Comparison of ENCODE assay signal across 15 cellular contexts in genomic region chr3:16477054-16477453, GRCh38. TPM values are rescaled to one million over a fixed set of nuclear protein-coding genes. Genes with fewer than 3 reads are reported as not detected.
DNase-seq lines count a peak whose midpoint lies in the region; ATAC-seq and TF ChIP-seq lines count a peak whose summit lies in the region.
"Had no signal": no experiment of that assay in that cellular context is flagged by ENCODE, and none has a peak within 500 bp of the region (broad histone marks: within the 10 kb centered on the region; RNA-seq: fewer than 3 reads in every experiment).

No MANE protein-coding gene starts in this region.

- H3K27me3 Mint-ChIP-seq in CD4-positive, alpha-beta T cell = no peaks in the 10 kb centered on the region
- no peaks in the 10 kb centered on the region for H3K27me3 Mint-ChIP-seq in activated T-helper 2 cell treated with anti-CD3 and anti-CD28 coated beads, Interferon-gamma antibody, Interleukin-2, Interleukin-4, amounts not matched to agents 10 μg/mL and 5 μg/mL and 100 μg/mL, durations not matched to agents 14 hours and 24 hours and 36 hours (ENCODE audit: low read depth)

- ATAC-seq in CD4-positive, alpha-beta T cell (ENCODE audit: poor library complexity) = no peak
- peak; percentile 7 for ATAC-seq in GM21381 (IDR thresholded peaks at IDR 0.05; ENCODE audit: unreplicated experiment)
- ATAC-seq: lower lobe of right lung had no signal

- POLR2A ChIA-PET in CD4-positive, alpha-beta T cell (lab: Charles Lee) = interaction anchor here (0.7 to 1.9 kb wide), 6 partner anchors 14 to 176 kb away, joined by 3 to 7 read pairs (median 4); partner anchors contain the start of gene RFTN1

- H3K9me3 ChIP-seq in CD4-positive, alpha-beta T cell (ENCODE audit: control insufficient read depth, low read length) = no peaks in the 10 kb centered on the region
- H3K9me3 ChIP-seq: lower lobe of right lung had no signal

- no peak for DNase-seq in CD4-positive, alpha-beta T cell
- DNase-seq in activated T-helper 2 cell treated with anti-CD3 and anti-CD28 coated beads, Interferon-gamma antibody, Interleukin-2, Interleukin-4, amounts not matched to agents 10 μg/mL and 5 μg/mL and 100 μg/mL, durations not matched to agents 14 hours and 24 hours and 36 hours (ENCODE audit: low spot score) = no peak
- peak; percentile 26 for DNase-seq in kidney glomerular epithelial cell (lab: John Stamatoyannopoulos, UW)
- no peak for DNase-seq in posterior cingulate gyrus
- DNase-seq in putamen (ENCODE audit: low spot score) = no peak
- no peak for DNase-seq in DMS79 treated with DMSO at 0.1 percent for 48 hours (lab: John Stamatoyannopoulos, UW)
- DNase-seq in NOMO-1 (lab: John Stamatoyannopoulos, UW; ENCODE audit: unreplicated experiment in 2 of 2) = no peak
- DNase-seq: activated CD4-positive, alpha-beta T cell treated with anti-CD3 and anti-CD28 coated beads, Interleukin-2, amount 50 U/mL, for 4 hours; effector memory CD4-positive, alpha-beta T cell; H7; lower lobe of right lung; NCI-H2081 treated with DMSO at 0.1 percent for 48 hours; stimulated activated CD4-positive, alpha-beta T cell treated with anti-CD3 and anti-CD28 coated beads, Interleukin-2, amount 100 ng/mL, for 48 hours had no signal

- H3K4me1 Mint-ChIP-seq in CD4-positive, alpha-beta T cell (ENCODE audit: low read depth) = peaks cover 79% of the 10 kb centered on the region
- H3K4me1 Mint-ChIP-seq in activated T-helper 2 cell treated with anti-CD3 and anti-CD28 coated beads, Interferon-gamma antibody, Interleukin-2, Interleukin-4, amounts not matched to agents 10 μg/mL and 5 μg/mL and 100 μg/mL, durations not matched to agents 14 hours and 24 hours and 36 hours (ENCODE audit: low read depth) = peaks cover 60% of the 10 kb centered on the region

- H3K27ac ChIP-seq in CD4-positive, alpha-beta T cell (ENCODE audit: low read depth, low read length) = no peak overlapping the region
- H3K27ac ChIP-seq: lower lobe of right lung, parathyroid adenoma had no signal

- CTCF ChIA-PET in CD4-positive, alpha-beta T cell (lab: Charles Lee) = interaction anchor here (1.1 to 1.2 kb wide), 2 partner anchors 26 to 39 kb away, joined by 3 read pairs; no protein-coding TSS in a partner anchor

- no peak for TF ChIP-seq CTCF in CD4-positive, alpha-beta T cell (IDR thresholded peaks at IDR 0.05)

- intact Hi-C loops in CD4-positive, alpha-beta T cell (cut with DNase I, micrococcal nuclease) = no loop called here
- intact Hi-C loops in activated T-helper 2 cell treated with anti-CD3 and anti-CD28 coated beads, Interferon-gamma antibody, Interleukin-2, Interleukin-4, amounts not matched to agents 10 μg/mL and 5 μg/mL and 100 μg/mL, durations not matched to agents 14 hours and 24 hours and 36 hours (cut with micrococcal nuclease) = no loop called here
- intact Hi-C loops in posterior cingulate gyrus (cut with DNase I) = no loop called here

- peak overlapping the region; percentile 52 for H3K27ac Mint-ChIP-seq in CD4-positive, alpha-beta T cell
- H3K27ac Mint-ChIP-seq in activated T-helper 2 cell treated with anti-CD3 and anti-CD28 coated beads, Interferon-gamma antibody, Interleukin-2, Interleukin-4, amounts not matched to agents 10 μg/mL and 5 μg/mL and 100 μg/mL, durations not matched to agents 14 hours and 24 hours and 36 hours = peak overlapping the region; percentile 7

- H3K9me3 Mint-ChIP-seq in CD4-positive, alpha-beta T cell = peaks cover 2% of the 10 kb centered on the region
- no peaks in the 10 kb centered on the region for H3K9me3 Mint-ChIP-seq in activated T-helper 2 cell treated with anti-CD3 and anti-CD28 coated beads, Interferon-gamma antibody, Interleukin-2, Interleukin-4, amounts not matched to agents 10 μg/mL and 5 μg/mL and 100 μg/mL, durations not matched to agents 14 hours and 24 hours and 36 hours

- peaks cover 81% of the 10 kb centered on the region for H3K36me3 Mint-ChIP-seq in CD4-positive, alpha-beta T cell (ENCODE audit: low read depth)
- H3K36me3 Mint-ChIP-seq in activated T-helper 2 cell treated with anti-CD3 and anti-CD28 coated beads, Interferon-gamma antibody, Interleukin-2, Interleukin-4, amounts not matched to agents 10 μg/mL and 5 μg/mL and 100 μg/mL, durations not matched to agents 14 hours and 24 hours and 36 hours (ENCODE audit: low read depth) = peaks cover 87% of the 10 kb centered on the region

- no peaks in the 10 kb centered on the region for H3K27me3 ChIP-seq in CD4-positive, alpha-beta T cell (ENCODE audit: control insufficient read depth, insufficient read depth, low read length)

- no peak overlapping the region for H3K4me3 Mint-ChIP-seq in CD4-positive, alpha-beta T cell
- no peak overlapping the region for H3K4me3 Mint-ChIP-seq in activated T-helper 2 cell treated with anti-CD3 and anti-CD28 coated beads, Interferon-gamma antibody, Interleukin-2, Interleukin-4, amounts not matched to agents 10 μg/mL and 5 μg/mL and 100 μg/mL, durations not matched to agents 14 hours and 24 hours and 36 hours (ENCODE audit: low read depth)

RNA-seq across cellular contexts. Expression of gene RFTN1, which starts 36.4 kb away (rescaled TPM):
- total RNA-seq in CD4-positive, alpha-beta T cell = 10 to 100 TPM; 55.7 to 56.4 TPM
- total RNA-seq in activated T-helper 2 cell treated with anti-CD3 and anti-CD28 coated beads, Interferon-gamma antibody, Interleukin-2, Interleukin-4, amounts not matched to agents 10 μg/mL and 5 μg/mL and 100 μg/mL, durations not matched to agents 14 hours and 24 hours and 36 hours = 90.4 and 93.7 TPM in 2 replicates
